In genomic region chr17:50867856-50868438, GRCh38 we compare ENCODE assay signal across 10 cellular contexts. TPM values are rescaled to one million over a fixed set of nuclear protein-coding genes. Genes with fewer than 3 reads are reported as not detected.
DNase-seq lines count a peak whose midpoint lies in the region; ATAC-seq lines count a peak whose summit lies in the region.
"Had no signal": no experiment of that assay in that cellular context is flagged by ENCODE, and none has a peak within 500 bp of the region (broad histone marks: within the 10 kb centered on the region; RNA-seq: fewer than 3 reads in every experiment).

No MANE protein-coding gene starts in this region.

- peak overlapping the region; percentile 98 for H3K27ac Mint-ChIP-seq in activated CD4-positive, alpha-beta T cell treated with anti-CD3 and anti-CD28 coated beads, Interleukin-2, amount 10 ng/mL, durations not matched to agents 7 days and 5 days

- H3K27me3 ChIP-seq in layer of hippocampus (ENCODE audit: control insufficient read depth, insufficient read depth, low read length) (no peaks in the 10 kb centered on the region), thymus (ENCODE audit: control insufficient read depth, insufficient read depth) (no peaks in the 10 kb centered on the region)

- no peaks in the 10 kb centered on the region for H3K27me3 Mint-ChIP-seq in activated CD4-positive, alpha-beta T cell treated with anti-CD3 and anti-CD28 coated beads, Interleukin-2, amount 10 ng/mL, durations not matched to agents 7 days and 5 days

- peak overlapping the region; percentile 85 for H3K4me3 Mint-ChIP-seq in activated CD4-positive, alpha-beta T cell treated with anti-CD3 and anti-CD28 coated beads, Interleukin-2, amount 10 ng/mL, durations not matched to agents 7 days and 5 days

- no peak for DNase-seq in activated CD4-positive, alpha-beta T cell treated with anti-CD3 and anti-CD28 coated beads, Interleukin-2, amount 10 ng/mL, durations not matched to agents 7 days and 5 days
- no peak for DNase-seq in activated CD4-positive, alpha-beta T cell treated with anti-CD3 and anti-CD28 coated beads for 1 hour
- DNase-seq in NCI-H2081 (lab: John Stamatoyannopoulos, UW) = no peak
- DNase-seq in NCI-H446 (lab: John Stamatoyannopoulos, UW) = no peak

- no peak for ATAC-seq in GM21717 (IDR thresholded peaks at IDR 0.05; ENCODE audit: unreplicated experiment)

- peaks cover 15% of the 10 kb centered on the region for H3K36me3 Mint-ChIP-seq in activated CD4-positive, alpha-beta T cell treated with anti-CD3 and anti-CD28 coated beads, Interleukin-2, amount 10 ng/mL, durations not matched to agents 7 days and 5 days (ENCODE audit: low read depth)

- CTCF ChIA-PET in activated CD4-positive, alpha-beta T cell treated with anti-CD3 and anti-CD28 coated beads, Interleukin-2, amount 10 ng/mL, durations not matched to agents 7 days and 5 days (lab: Charles Lee) = interaction anchor here (0.8 to 3.2 kb wide), 7 partner anchors 9 to 85 kb away, joined by 3 to 20 read pairs (median 4); no protein-coding TSS in a partner anchor

- H3K4me1 ChIP-seq in thymus (ENCODE audit: control insufficient read depth, insufficient read depth, low read length) = peaks cover 22% of the 10 kb centered on the region

- no peaks in the 10 kb centered on the region for H3K9me3 ChIP-seq in thymus (ENCODE audit: control insufficient read depth)

- WGBS in adipose tissue, 3 donors = 2 to 5% (median 2%) methylated on average over 9 of the region's 9 CpGs
- 3% methylated on average over 9 of the region's 9 CpGs for whole genome bisulfite sequencing in thymus

- H3K36me3 ChIP-seq in thymus (ENCODE audit: control insufficient read depth, insufficient read depth) = peaks cover 6% of the 10 kb centered on the region

- H3K4me3 ChIP-seq in thymus (ENCODE audit: low read length) = peak overlapping the region; percentile 96

- no peaks in the 10 kb centered on the region for H3K9me3 Mint-ChIP-seq in activated CD4-positive, alpha-beta T cell treated with anti-CD3 and anti-CD28 coated beads, Interleukin-2, amount 10 ng/mL, durations not matched to agents 7 days and 5 days

- POLR2A ChIA-PET in activated CD4-positive, alpha-beta T cell treated with anti-CD3 and anti-CD28 coated beads, Interleukin-2, amount 10 ng/mL, durations not matched to agents 7 days and 5 days (lab: Charles Lee) = interaction anchor here (0.6 to 0.7 kb wide), 2 partner anchors 40 to 77 kb away, joined by 3 read pairs; no protein-coding TSS in a partner anchor

- H3K4me1 Mint-ChIP-seq in activated CD4-positive, alpha-beta T cell treated with anti-CD3 and anti-CD28 coated beads, Interleukin-2, amount 10 ng/mL, durations not matched to agents 7 days and 5 days = peaks cover 53% of the 10 kb centered on the region

- H3K27ac ChIP-seq in adipose tissue (ENCODE audit: low read depth, low read length) (peak overlapping the region; percentile 75), layer of hippocampus (ENCODE audit: low read depth, low read length) (peak overlapping the region; percentile 100), thymus (ENCODE audit: low read depth) (peak overlapping the region; percentile 100)

RNA-seq across cellular contexts. Expression of gene TOB1, which starts 1.8 kb away (rescaled TPM):
- total RNA-seq in activated CD4-positive, alpha-beta T cell treated with anti-CD3 and anti-CD28 coated beads, Interleukin-2, amount 10 ng/mL, durations not matched to agents 7 days and 5 days = 10 to 100 TPM; 81.8 to 99.0 TPM
- polyA plus RNA-seq in adipose tissue (10 to 100 TPM; 16.3 to 81.5 (median 25.4) TPM), thymus (49.3 TPM)

RNA-seq across cellular contexts. Expression of gene WFIKKN2, which starts 32.6 kb away (rescaled TPM):
- total RNA-seq in activated CD4-positive, alpha-beta T cell treated with anti-CD3 and anti-CD28 coated beads, Interleukin-2, amount 10 ng/mL, durations not matched to agents 7 days and 5 days = not detected
- polyA plus RNA-seq in adipose tissue = under 1 TPM; 0.01 to 0.11 (median 0.09) TPM
- 0.82 TPM for polyA plus RNA-seq in thymus
- total RNA-seq: Daoy, SK-MEL-5 had no signal
